In the genomic region with DNA sequence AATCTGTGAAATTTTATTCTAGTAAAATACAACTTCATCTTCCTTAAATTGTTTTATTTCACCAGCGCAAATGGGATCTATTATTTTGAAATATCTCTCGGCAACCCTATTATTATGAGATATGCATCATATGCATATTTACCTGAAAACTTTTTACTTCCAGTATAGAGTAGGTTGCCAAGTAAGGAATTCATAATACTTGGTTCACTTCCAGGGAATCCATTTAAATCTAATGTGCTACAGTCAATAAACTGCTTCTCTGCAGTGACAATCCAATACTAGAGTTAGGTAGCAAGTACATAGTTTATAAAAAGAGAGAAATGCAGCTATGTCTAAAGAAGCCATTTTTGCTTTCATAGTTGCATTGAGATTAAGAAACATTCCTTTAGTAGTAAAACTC, we compare ENCODE assay signal across 25 cellular contexts.
"Had no signal": no experiment of that assay in that cellular context is flagged by ENCODE, and none has a peak within 500 bp of the region (broad histone marks: within the 10 kb centered on the region; RNA-seq: fewer than 3 reads in every experiment).

No MANE protein-coding gene starts in this region.

- H3K27me3 ChIP-seq: esophagus muscularis mucosa, foreskin keratinocyte, gastroesophageal sphincter, heart left ventricle, hepatocyte, neutrophil, pancreas, right lobe of liver, stomach, thyroid gland, vagina had no signal

- H3K27ac ChIP-seq: coronary artery, esophagus muscularis mucosa, foreskin keratinocyte, gastroesophageal sphincter, heart left ventricle, hepatocyte, lower lobe of right lung, neutrophil, pancreas, right lobe of liver, stomach, thyroid gland, vagina had no signal

- H3K4me3 Mint-ChIP-seq: natural killer cell; stimulated activated effector memory CD8-positive, alpha-beta T cell treated with anti-CD3 and anti-CD28 coated beads, Interleukin-12 subunit alpha, Interleukin-12 subunit beta, amount 100 ng/mL, for 72 hours had no signal

- H3K9me3 Mint-ChIP-seq: natural killer cell; stimulated activated effector memory CD8-positive, alpha-beta T cell treated with anti-CD3 and anti-CD28 coated beads, Interleukin-12 subunit alpha, Interleukin-12 subunit beta, amount 100 ng/mL, for 72 hours had no signal

- H3K36me3 Mint-ChIP-seq: natural killer cell; stimulated activated effector memory CD8-positive, alpha-beta T cell treated with anti-CD3 and anti-CD28 coated beads, Interleukin-12 subunit alpha, Interleukin-12 subunit beta, amount 100 ng/mL, for 72 hours had no signal

- H3K4me1 Mint-ChIP-seq: natural killer cell; stimulated activated effector memory CD8-positive, alpha-beta T cell treated with anti-CD3 and anti-CD28 coated beads, Interleukin-12 subunit alpha, Interleukin-12 subunit beta, amount 100 ng/mL, for 72 hours had no signal

- H2AFZ ChIP-seq: hepatocyte had no signal

- H3K79me2 ChIP-seq: hepatocyte had no signal

- H3K4me1 ChIP-seq: foreskin keratinocyte, lower lobe of right lung, right lobe of liver, vagina had no signal

- ATAC-seq: gastroesophageal sphincter, heart left ventricle, left colon, left ventricle myocardium superior, lower lobe of right lung, natural killer cell, right lobe of liver had no signal

- DNase-seq: dermis blood vessel endothelial cell; effector memory CD4-positive, alpha-beta T cell; heart left ventricle; islet precursor cell; kidney glomerular epithelial cell; left colon; left ventricle myocardium superior; lower lobe of right lung; natural killer cell; pancreas; retina; right lobe of liver; stimulated activated CD4-positive, alpha-beta T cell treated with anti-CD3 and anti-CD28 coated beads, Interleukin-2, amount 100 ng/mL, for 24 hours; stimulated activated CD4-positive, alpha-beta T cell treated with anti-CD3 and anti-CD28 coated beads, Interleukin-4, amount 100 ng/mL, for 24 hours; stimulated activated naive CD4-positive, alpha-beta T cell treated with Interleukin-2 at 50 U/mL for 16 hours; stomach; thyroid gland had no signal

- H3K9me3 ChIP-seq: esophagus muscularis mucosa, gastroesophageal sphincter, heart left ventricle, lower lobe of right lung, neutrophil, pancreas, right lobe of liver, stomach, thyroid gland, vagina had no signal

- H3K27ac Mint-ChIP-seq: natural killer cell; stimulated activated effector memory CD8-positive, alpha-beta T cell treated with anti-CD3 and anti-CD28 coated beads, Interleukin-12 subunit alpha, Interleukin-12 subunit beta, amount 100 ng/mL, for 72 hours had no signal

- H3K4me3 ChIP-seq: coronary artery, esophagus muscularis mucosa, gastroesophageal sphincter, heart left ventricle, hepatocyte, lower lobe of right lung, pancreas, right lobe of liver, stomach, thyroid gland, vagina had no signal

- H3K4me2 ChIP-seq: hepatocyte had no signal

- H3K36me3 ChIP-seq: neutrophil, pancreas, right lobe of liver, thyroid gland, vagina had no signal
